ENCODE assay signal across 19 cellular contexts in genomic region chr12:24087294-24087693, GRCh38.
"Had no signal": no experiment of that assay in that cellular context is flagged by ENCODE, and none has a peak within 500 bp of the region (broad histone marks: within the 10 kb centered on the region; RNA-seq: fewer than 3 reads in every experiment).

No MANE protein-coding gene starts in this region.

- H3K9ac ChIP-seq: SK-N-SH had no signal

- FAIRE-seq: HTR-8/SVneo had no signal

- H3K27ac ChIP-seq: HL-60, RWPE1 had no signal

- H3K9me3 ChIP-seq: SK-N-SH had no signal

- DNase-seq: KBM-7, MV-4-11, NCI-H1048, NCI-H1105, NCI-H1436 treated with DMSO at 0.1 percent for 48 hours, NCI-H1694 treated with DMSO at 0.1 percent for 48 hours, NCI-H1930, NCI-H2081, NCI-H2107, NCI-H2227 treated with DMSO at 0.1 percent for 48 hours, NCI-H524, NCI-H82, PC-3, SHP77, SK-N-SH, SW 1271 had no signal
